1 cellular context compared by ENCODE assay signal in the genomic region with DNA sequence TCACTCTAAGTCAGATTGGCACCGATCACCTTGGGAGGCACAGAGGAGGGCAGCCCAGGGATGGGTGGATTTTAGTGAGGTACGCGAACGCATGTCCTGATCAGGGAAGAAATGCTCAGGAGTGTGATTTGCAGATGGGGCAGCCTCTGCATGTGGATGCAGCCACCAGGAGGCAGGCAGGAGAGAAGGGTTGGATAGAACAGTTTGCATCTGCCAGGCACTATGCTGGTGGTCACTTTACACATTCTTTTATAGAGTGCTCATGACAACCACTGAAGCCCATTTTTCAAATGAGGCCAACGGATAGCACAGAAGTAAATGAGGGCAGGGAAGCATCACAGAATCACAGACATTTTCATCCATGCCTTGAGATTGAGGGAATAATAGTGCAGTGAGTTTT.
A peak's percentile ranks its signal among the peaks of the same experiment; 100 is the strongest.
TF ChIP-seq lines count a peak whose summit lies in the region.

No MANE protein-coding gene starts in this region.

TF ChIP-seq in IMR-90, 13 proteins besides CTCF, POLR2A, EP300 and RAD21:
- TF ChIP-seq MXI1 (IDR thresholded peaks at IDR 0.05; ENCODE audit: borderline replicate concordance, low read depth, low read length) (no peak), SMC3 (IDR thresholded peaks at IDR 0.05; ENCODE audit: low read depth, low read length) (0 out of 2 replicates have a peak, but pooled peaks have one; percentile 29)
TF ChIP-seq in IMR-90: peak in this region for 1.
